In the genomic region with DNA sequence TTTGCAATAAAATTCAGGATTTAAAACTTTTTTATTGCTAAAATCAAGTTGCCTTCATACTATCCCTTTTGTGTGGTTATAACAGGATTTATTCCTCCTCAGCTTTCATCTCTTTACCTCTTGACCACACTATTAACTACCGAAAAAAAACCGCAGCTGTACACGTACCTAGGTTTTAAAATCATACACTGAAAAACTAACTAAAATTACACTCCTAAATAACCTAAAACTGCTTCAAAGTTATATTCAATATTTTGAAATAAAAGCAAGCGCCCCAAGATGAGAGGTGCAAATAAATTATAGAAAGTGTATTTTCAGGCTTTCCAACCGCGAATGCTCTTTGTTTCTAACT, we compare ENCODE assay signal across 2 cellular contexts.
TF ChIP-seq lines count a peak whose summit lies in the region.

No MANE protein-coding gene starts in this region.

TF ChIP-seq in A549, 52 proteins besides CTCF, POLR2A, EP300 and RAD21:
- TF ChIP-seq, protein P1, sequence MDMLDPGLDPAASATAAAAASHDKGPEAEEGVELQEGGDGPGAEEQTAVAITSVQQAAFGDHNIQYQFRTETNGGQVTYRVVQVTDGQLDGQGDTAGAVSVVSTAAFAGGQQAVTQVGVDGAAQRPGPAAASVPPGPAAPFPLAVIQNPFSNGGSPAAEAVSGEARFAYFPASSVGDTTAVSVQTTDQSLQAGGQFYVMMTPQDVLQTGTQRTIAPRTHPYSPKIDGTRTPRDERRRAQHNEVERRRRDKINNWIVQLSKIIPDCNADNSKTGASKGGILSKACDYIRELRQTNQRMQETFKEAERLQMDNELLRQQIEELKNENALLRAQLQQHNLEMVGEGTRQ (IDR thresholded peaks at IDR 0.05) = no peak
- TF ChIP-seq RFX5 (IDR thresholded peaks at IDR 0.05) (no peak), JUN (IDR thresholded peaks at IDR 0.05) (no peak), CBX8 (IDR thresholded peaks at IDR 0.05) (no peak), MAZ (IDR thresholded peaks at IDR 0.05; ENCODE audit: borderline replicate concordance, low read depth, low read length) (no peak), PHF8 (IDR thresholded peaks at IDR 0.05; ENCODE audit: borderline replicate concordance, low read depth) (no peak), ZFP36 (IDR thresholded peaks at IDR 0.05; ENCODE audit: borderline replicate concordance, partially characterized antibody) (no peak), FOSB (CRISPR knock-in tag; IDR thresholded peaks at IDR 0.05) (no peak), MAFK (IDR thresholded peaks at IDR 0.05; ENCODE audit: partially characterized antibody) (no peak), TFCP2L1 (CRISPR knock-in tag; IDR thresholded peaks at IDR 0.05) (no peak), POLR2AphosphoS2 (conservative IDR thresholded peaks at IDR 0.05; ENCODE audit: low read length) (no peak), ZSCAN20 (CRISPR knock-in tag; IDR thresholded peaks at IDR 0.05) (no peak), HOXA7 (CRISPR knock-in tag; IDR thresholded peaks at IDR 0.05) (no peak), RNF2 (IDR thresholded peaks at IDR 0.05; ENCODE audit: borderline replicate concordance, low read depth) (no peak; the same call in 1 of the 2 replicates), GATA3 (IDR thresholded peaks at IDR 0.05; ENCODE audit: borderline replicate concordance) (no peak), CEBPB (IDR thresholded peaks at IDR 0.05) (no peak), HEYL (CRISPR knock-in tag; IDR thresholded peaks at IDR 0.05) (no peak), ZNF302 (CRISPR knock-in tag; IDR thresholded peaks at IDR 0.05) (no peak)
- TF ChIP-seq, protein P2, sequence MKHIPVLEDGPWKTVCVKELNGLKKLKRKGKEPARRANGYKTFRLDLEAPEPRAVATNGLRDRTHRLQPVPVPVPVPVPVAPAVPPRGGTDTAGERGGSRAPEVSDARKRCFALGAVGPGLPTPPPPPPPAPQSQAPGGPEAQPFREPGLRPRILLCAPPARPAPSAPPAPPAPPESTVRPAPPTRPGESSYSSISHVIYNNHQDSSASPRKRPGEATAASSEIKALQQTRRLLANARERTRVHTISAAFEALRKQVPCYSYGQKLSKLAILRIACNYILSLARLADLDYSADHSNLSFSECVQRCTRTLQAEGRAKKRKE (CRISPR knock-in tag; IDR thresholded peaks at IDR 0.05; ENCODE audit: low read depth) = no peak
- TF ChIP-seq, protein P3, sequence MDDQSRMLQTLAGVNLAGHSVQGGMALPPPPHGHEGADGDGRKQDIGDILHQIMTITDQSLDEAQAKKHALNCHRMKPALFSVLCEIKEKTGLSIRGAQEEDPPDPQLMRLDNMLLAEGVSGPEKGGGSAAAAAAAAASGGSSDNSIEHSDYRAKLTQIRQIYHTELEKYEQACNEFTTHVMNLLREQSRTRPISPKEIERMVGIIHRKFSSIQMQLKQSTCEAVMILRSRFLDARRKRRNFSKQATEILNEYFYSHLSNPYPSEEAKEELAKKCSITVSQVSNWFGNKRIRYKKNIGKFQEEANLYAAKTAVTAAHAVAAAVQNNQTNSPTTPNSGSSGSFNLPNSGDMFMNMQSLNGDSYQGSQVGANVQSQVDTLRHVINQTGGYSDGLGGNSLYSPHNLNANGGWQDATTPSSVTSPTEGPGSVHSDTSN (IDR thresholded peaks at IDR 0.05) = no peak

TF ChIP-seq in GM12878, 131 proteins besides CTCF, POLR2A, EP300 and RAD21 (continued from another document):
- TF ChIP-seq, protein P4, sequence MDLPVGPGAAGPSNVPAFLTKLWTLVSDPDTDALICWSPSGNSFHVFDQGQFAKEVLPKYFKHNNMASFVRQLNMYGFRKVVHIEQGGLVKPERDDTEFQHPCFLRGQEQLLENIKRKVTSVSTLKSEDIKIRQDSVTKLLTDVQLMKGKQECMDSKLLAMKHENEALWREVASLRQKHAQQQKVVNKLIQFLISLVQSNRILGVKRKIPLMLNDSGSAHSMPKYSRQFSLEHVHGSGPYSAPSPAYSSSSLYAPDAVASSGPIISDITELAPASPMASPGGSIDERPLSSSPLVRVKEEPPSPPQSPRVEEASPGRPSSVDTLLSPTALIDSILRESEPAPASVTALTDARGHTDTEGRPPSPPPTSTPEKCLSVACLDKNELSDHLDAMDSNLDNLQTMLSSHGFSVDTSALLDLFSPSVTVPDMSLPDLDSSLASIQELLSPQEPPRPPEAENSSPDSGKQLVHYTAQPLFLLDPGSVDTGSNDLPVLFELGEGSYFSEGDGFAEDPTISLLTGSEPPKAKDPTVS (IDR thresholded peaks at IDR 0.05; ENCODE audit: low read depth, low read length) = no peak
- TF ChIP-seq, protein P5, sequence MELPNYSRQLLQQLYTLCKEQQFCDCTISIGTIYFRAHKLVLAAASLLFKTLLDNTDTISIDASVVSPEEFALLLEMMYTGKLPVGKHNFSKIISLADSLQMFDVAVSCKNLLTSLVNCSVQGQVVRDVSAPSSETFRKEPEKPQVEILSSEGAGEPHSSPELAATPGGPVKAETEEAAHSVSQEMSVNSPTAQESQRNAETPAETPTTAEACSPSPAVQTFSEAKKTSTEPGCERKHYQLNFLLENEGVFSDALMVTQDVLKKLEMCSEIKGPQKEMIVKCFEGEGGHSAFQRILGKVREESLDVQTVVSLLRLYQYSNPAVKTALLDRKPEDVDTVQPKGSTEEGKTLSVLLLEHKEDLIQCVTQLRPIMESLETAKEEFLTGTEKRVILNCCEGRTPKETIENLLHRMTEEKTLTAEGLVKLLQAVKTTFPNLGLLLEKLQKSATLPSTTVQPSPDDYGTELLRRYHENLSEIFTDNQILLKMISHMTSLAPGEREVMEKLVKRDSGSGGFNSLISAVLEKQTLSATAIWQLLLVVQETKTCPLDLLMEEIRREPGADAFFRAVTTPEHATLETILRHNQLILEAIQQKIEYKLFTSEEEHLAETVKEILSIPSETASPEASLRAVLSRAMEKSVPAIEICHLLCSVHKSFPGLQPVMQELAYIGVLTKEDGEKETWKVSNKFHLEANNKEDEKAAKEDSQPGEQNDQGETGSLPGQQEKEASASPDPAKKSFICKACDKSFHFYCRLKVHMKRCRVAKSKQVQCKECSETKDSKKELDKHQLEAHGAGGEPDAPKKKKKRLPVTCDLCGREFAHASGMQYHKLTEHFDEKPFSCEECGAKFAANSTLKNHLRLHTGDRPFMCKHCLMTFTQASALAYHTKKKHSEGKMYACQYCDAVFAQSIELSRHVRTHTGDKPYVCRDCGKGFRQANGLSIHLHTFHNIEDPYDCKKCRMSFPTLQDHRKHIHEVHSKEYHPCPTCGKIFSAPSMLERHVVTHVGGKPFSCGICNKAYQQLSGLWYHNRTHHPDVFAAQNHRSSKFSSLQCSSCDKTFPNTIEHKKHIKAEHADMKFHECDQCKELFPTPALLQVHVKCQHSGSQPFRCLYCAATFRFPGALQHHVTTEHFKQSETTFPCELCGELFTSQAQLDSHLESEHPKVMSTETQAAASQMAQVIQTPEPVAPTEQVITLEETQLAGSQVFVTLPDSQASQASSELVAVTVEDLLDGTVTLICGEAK (IDR thresholded peaks at IDR 0.05; ENCODE audit: borderline replicate concordance) = peak; percentile 61; the same call in 1 of the 2 replicates
- TF ChIP-seq SMAD5 (IDR thresholded peaks at IDR 0.05; ENCODE audit: low read depth) (no peak), CBFB (IDR thresholded peaks at IDR 0.05; ENCODE audit: low read depth) (peak; percentile 21; the same call in 1 of the 2 replicates), PML (IDR thresholded peaks at IDR 0.05; ENCODE audit: low read length) (peak; percentile 21; the same call in 1 of the 2 replicates), EZH2 (IDR thresholded peaks at IDR 0.05; ENCODE audit: borderline replicate concordance, control insufficient read depth, low read depth, low read length) (no peak), NR2F1 (conservative IDR thresholded peaks at IDR 0.05) (no peak), RUNX3 (IDR thresholded peaks at IDR 0.05; ENCODE audit: low read length) (peak; percentile 59), MYB (IDR thresholded peaks at IDR 0.05; ENCODE audit: borderline replicate concordance, low read depth, low read length) (no peak), DPF2 (IDR thresholded peaks at IDR 0.05) (no peak)
- TF ChIP-seq, protein P6, sequence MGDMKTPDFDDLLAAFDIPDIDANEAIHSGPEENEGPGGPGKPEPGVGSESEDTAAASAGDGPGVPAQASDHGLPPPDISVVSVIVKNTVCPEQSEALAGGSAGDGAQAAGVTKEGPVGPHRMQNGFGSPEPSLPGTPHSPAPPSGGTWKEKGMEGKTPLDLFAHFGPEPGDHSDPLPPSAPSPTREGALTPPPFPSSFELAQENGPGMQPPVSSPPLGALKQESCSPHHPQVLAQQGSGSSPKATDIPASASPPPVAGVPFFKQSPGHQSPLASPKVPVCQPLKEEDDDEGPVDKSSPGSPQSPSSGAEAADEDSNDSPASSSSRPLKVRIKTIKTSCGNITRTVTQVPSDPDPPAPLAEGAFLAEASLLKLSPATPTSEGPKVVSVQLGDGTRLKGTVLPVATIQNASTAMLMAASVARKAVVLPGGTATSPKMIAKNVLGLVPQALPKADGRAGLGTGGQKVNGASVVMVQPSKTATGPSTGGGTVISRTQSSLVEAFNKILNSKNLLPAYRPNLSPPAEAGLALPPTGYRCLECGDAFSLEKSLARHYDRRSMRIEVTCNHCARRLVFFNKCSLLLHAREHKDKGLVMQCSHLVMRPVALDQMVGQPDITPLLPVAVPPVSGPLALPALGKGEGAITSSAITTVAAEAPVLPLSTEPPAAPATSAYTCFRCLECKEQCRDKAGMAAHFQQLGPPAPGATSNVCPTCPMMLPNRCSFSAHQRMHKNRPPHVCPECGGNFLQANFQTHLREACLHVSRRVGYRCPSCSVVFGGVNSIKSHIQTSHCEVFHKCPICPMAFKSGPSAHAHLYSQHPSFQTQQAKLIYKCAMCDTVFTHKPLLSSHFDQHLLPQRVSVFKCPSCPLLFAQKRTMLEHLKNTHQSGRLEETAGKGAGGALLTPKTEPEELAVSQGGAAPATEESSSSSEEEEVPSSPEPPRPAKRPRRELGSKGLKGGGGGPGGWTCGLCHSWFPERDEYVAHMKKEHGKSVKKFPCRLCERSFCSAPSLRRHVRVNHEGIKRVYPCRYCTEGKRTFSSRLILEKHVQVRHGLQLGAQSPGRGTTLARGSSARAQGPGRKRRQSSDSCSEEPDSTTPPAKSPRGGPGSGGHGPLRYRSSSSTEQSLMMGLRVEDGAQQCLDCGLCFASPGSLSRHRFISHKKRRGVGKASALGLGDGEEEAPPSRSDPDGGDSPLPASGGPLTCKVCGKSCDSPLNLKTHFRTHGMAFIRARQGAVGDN (IDR thresholded peaks at IDR 0.05) = no peak
- TF ChIP-seq, protein P7, sequence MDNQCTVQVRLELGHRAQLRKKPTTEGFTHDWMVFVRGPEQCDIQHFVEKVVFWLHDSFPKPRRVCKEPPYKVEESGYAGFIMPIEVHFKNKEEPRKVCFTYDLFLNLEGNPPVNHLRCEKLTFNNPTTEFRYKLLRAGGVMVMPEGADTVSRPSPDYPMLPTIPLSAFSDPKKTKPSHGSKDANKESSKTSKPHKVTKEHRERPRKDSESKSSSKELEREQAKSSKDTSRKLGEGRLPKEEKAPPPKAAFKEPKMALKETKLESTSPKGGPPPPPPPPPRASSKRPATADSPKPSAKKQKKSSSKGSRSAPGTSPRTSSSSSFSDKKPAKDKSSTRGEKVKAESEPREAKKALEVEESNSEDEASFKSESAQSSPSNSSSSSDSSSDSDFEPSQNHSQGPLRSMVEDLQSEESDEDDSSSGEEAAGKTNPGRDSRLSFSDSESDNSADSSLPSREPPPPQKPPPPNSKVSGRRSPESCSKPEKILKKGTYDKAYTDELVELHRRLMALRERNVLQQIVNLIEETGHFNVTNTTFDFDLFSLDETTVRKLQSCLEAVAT (IDR thresholded peaks at IDR 0.05) = peak; percentile 99
